In the genomic region with DNA sequence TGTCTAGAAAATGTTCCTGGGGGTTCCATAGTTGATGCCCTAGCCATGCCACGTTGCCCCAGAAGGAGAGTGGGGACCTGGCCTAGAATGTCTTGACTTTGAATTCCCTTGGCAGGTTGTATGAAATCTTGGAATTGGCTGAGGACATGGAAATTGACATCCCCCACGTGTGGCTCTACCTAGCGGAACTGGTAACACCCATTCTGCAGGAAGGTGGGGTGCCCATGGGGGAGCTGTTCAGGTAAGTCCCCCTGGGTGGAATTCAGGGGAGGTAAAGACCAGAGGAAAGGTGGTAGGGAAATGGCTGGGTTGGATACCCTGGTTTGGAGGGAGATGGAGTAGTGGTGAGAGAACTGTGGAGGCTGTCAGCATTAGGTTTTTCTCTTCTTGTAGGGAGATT, we compare ENCODE assay signal across 16 cellular contexts.
"Had no signal": no experiment of that assay in that cellular context is flagged by ENCODE, and none has a peak within 500 bp of the region (broad histone marks: within the 10 kb centered on the region; RNA-seq: fewer than 3 reads in every experiment).

No MANE protein-coding gene starts in this region.

- H3K9me3 ChIP-seq: pancreas, thyroid gland, vagina had no signal

- H3K27me3 ChIP-seq: pancreas, thyroid gland, vagina had no signal

- H3K27me3 Mint-ChIP-seq: brain; dendritic cell treated with granulocyte-macrophage colony-stimulating factor and Interleukin-4, amounts not matched to agents 40 ng/mL and 50 ng/mL, for 4 days had no signal

- H3K4me1 Mint-ChIP-seq: brain, mesothelial cell of epicardium, neural crest cell had no signal

- ATAC-seq: esophagus mucosa, pancreas had no signal

- H3K4me3 Mint-ChIP-seq: activated naive CD4-positive, alpha-beta T cell treated with anti-CD3 and anti-CD28 coated beads for 36 hours; activated T-helper 1 cell treated with anti-CD3 and anti-CD28 coated beads, Interleukin-12 subunit alpha, Interleukin-12 subunit beta, Interleukin-2, Interleukin-4 antibody, amounts not matched to agents 30 ng/mL and 10 ng/mL and 1 ng/mL, durations not matched to agents 14 hours and 24 hours and 36 hours; brain; dendritic cell treated with granulocyte-macrophage colony-stimulating factor and Interleukin-4, amounts not matched to agents 40 ng/mL and 50 ng/mL, for 4 days; mesothelial cell of epicardium; neural crest cell had no signal

- DNase-seq: activated CD4-positive, alpha-beta T cell treated with anti-CD3 and anti-CD28 coated beads for 48 hours; activated naive CD4-positive, alpha-beta T cell treated with anti-CD3 and anti-CD28 coated beads for 36 hours; amniotic stem cell; hypothalamus; pancreas; stimulated activated CD4-positive, alpha-beta T cell treated with anti-CD3 and anti-CD28 coated beads, Interleukin-4, amount 100 ng/mL, for 1 hour; stimulated activated CD8-positive, alpha-beta memory T cell treated with anti-CD3 and anti-CD28 coated beads, Interleukin-4, amount 100 ng/mL, for 48 hours; T1000; thyroid gland had no signal

- FAIRE-seq: pancreas had no signal

- H3K4me3 ChIP-seq: pancreas, thyroid gland, vagina had no signal

- H3K27ac ChIP-seq: pancreas, thyroid gland, vagina had no signal

- H3K27ac Mint-ChIP-seq: dendritic cell treated with granulocyte-macrophage colony-stimulating factor and Interleukin-4, amounts not matched to agents 40 ng/mL and 50 ng/mL, for 4 days; mesothelial cell of epicardium had no signal

- H3K9me3 Mint-ChIP-seq: activated naive CD4-positive, alpha-beta T cell treated with anti-CD3 and anti-CD28 coated beads for 36 hours; activated T-helper 1 cell treated with anti-CD3 and anti-CD28 coated beads, Interleukin-12 subunit alpha, Interleukin-12 subunit beta, Interleukin-2, Interleukin-4 antibody, amounts not matched to agents 30 ng/mL and 10 ng/mL and 1 ng/mL, durations not matched to agents 14 hours and 24 hours and 36 hours; brain; dendritic cell treated with granulocyte-macrophage colony-stimulating factor and Interleukin-4, amounts not matched to agents 40 ng/mL and 50 ng/mL, for 4 days; mesothelial cell of epicardium; neural crest cell had no signal
